Comparison of ENCODE assay signal across 14 cellular contexts in genomic region chr10:121702351-121703320, GRCh38.
DNase-seq lines count a peak whose midpoint lies in the region; ATAC-seq and TF ChIP-seq lines count a peak whose summit lies in the region.
"Had no signal": no experiment of that assay in that cellular context is flagged by ENCODE, and none has a peak within 500 bp of the region (broad histone marks: within the 10 kb centered on the region; RNA-seq: fewer than 3 reads in every experiment).

No MANE protein-coding gene starts in this region.

- CTCF ChIA-PET in HEK293 (lab: Yijun Ruan, JAX): no interaction called here

- POLR2A ChIA-PET in HEK293 (lab: Yijun Ruan, JAX): no interaction called here

- H3K4me3 ChIP-seq in HEK293 (ENCODE audit: low read depth, low read length) (no peak overlapping the region), lower lobe of right lung (no peak overlapping the region)
- H3K4me3 ChIP-seq: gastroesophageal sphincter had no signal

- H3K27me3 ChIP-seq in lower lobe of right lung (ENCODE audit: low read depth): peaks cover 3% of the 10 kb centered on the region
- H3K27me3 ChIP-seq: gastroesophageal sphincter had no signal

- intact Hi-C loops in lower lobe of right lung (cut with DNase I): no loop called here

- DNase-seq in AG08395 (ENCODE audit: low spot score) (peak; percentile 56), astrocyte of the hippocampus (ENCODE audit: low read depth, low spot score) (peak; percentile 87), kidney glomerular epithelial cell (lab: John Stamatoyannopoulos, UW) (peak; percentile 48), activated gamma-delta T cell treated with Interleukin-2 at 50 U/mL for 16 hours (no peak), DMS53 treated with DMSO at 0.1 percent for 48 hours (lab: John Stamatoyannopoulos, UW; ENCODE audit: unreplicated experiment) (no peak), lower lobe of right lung (no peak)
- DNase-seq: activated CD4-positive, alpha-beta T cell treated with anti-CD3 and anti-CD28 coated beads, Interleukin-2, amount 50 U/mL, for 1 hour; activated effector memory CD4-positive, alpha-beta T cell treated with Interleukin-2 at 50 U/mL for 16 hours; CD4-positive, alpha-beta memory T cell; left ventricle myocardium superior; NCI-H146 had no signal

- TF ChIP-seq CTCF in HEK293 (tag by site-specific recombination; IDR thresholded peaks at IDR 0.05) (no peak), lower lobe of right lung (IDR thresholded peaks at IDR 0.05) (no peak)

- H3K36me3 ChIP-seq in HEK293 (ENCODE audit: control insufficient read depth in 2 of 2, insufficient read depth in 1 of 2, low read length in 2 of 2) (no peaks in the 10 kb centered on the region), lower lobe of right lung (no peaks in the 10 kb centered on the region)
- H3K36me3 ChIP-seq: gastroesophageal sphincter had no signal

- no peak overlapping the region for H3K27ac ChIP-seq in HEK293 (ENCODE audit: extremely low read depth, low read depth, low read length)
- H3K27ac ChIP-seq in lower lobe of right lung: no peak overlapping the region

- ATAC-seq in lower lobe of right lung: no peak
- no peak for ATAC-seq in GM18520 (IDR thresholded peaks at IDR 0.05; ENCODE audit: unreplicated experiment)
- ATAC-seq: gastroesophageal sphincter, left ventricle myocardium superior had no signal

- H3K9me3 ChIP-seq in HEK293 (ENCODE audit: control insufficient read depth, insufficient read depth, low read depth, low read length) (no peaks in the 10 kb centered on the region), lower lobe of right lung (no peaks in the 10 kb centered on the region)
- H3K9me3 ChIP-seq: gastroesophageal sphincter had no signal

- no peaks in the 10 kb centered on the region for H3K4me1 ChIP-seq in HEK293 (ENCODE audit: control insufficient read depth, insufficient read depth, low read length)
- no peaks in the 10 kb centered on the region for H3K4me1 ChIP-seq in lower lobe of right lung

TF ChIP-seq in HEK293, 187 proteins besides CTCF, POLR2A, EP300 and RAD21:
- TF ChIP-seq EGR2 (tag by site-specific recombination; IDR thresholded peaks at IDR 0.05; ENCODE audit: low read depth) (peak; percentile 7; the same call in 1 of the 2 replicates), ZNF792 (tag by site-specific recombination; IDR thresholded peaks at IDR 0.05) (no peak)
TF ChIP-seq in HEK293: peak in this region for 1.

Comparison
In these comparisons a context has a peak if more than half of its experiments do, and no peak if none do; other contexts are left out.
1. DNase-seq: peak in AG08395 (single experiment), astrocyte of the hippocampus (single experiment) and kidney glomerular epithelial cell (single experiment); none in activated gamma-delta T cell treated with Interleukin-2 at 50 U/mL for 16 hours (single experiment), DMS53 treated with DMSO at 0.1 percent for 48 hours (single experiment) and lower lobe of right lung (single experiment).